12 cellular contexts compared by ENCODE assay signal in the genomic region with DNA sequence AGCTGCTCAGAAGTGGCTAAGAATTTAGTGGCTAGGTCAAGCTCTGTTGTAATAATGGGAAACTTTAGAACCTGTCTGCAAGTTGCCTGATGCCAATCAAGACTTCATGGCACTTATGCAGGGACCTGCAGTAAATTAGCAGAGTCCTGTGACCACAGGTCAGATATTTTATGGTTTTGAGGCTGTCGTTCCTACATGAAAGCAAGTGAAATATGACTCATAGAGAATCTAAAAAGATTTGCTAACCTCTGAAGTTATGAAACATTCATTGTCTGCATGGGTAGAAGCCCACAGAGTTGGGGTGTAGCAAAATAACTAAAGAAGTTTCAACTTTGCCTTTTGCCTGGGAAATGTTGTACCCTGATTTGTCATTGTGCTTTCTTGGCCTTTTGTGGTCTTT. TPM values are rescaled to one million over a fixed set of nuclear protein-coding genes. Genes with fewer than 3 reads are reported as not detected.
A peak's percentile ranks its signal among the peaks of the same experiment; 100 is the strongest.
DNase-seq lines count a peak whose midpoint lies in the region; ATAC-seq and TF ChIP-seq lines count a peak whose summit lies in the region.
"Had no signal": no experiment of that assay in that cellular context is flagged by ENCODE, and none has a peak within 500 bp of the region (broad histone marks: within the 10 kb centered on the region; RNA-seq: fewer than 3 reads in every experiment).

No MANE protein-coding gene starts in this region.

- no peak for TF ChIP-seq POLR2A in lower leg skin (IDR thresholded peaks at IDR 0.05)

- intact Hi-C loops in lower leg skin (cut with DNase I; ENCODE audit: low total_unique reads): no loop called here

- H3K4me3 Mint-ChIP-seq in endothelial cell (ENCODE audit: unreplicated experiment): no peak overlapping the region
- H3K4me3 Mint-ChIP-seq in activated T-cell treated with anti-CD3 and anti-CD28 coated beads, Interleukin-2, amount 50 U/mL, for 72 hours: no peak overlapping the region

- no peak for TF ChIP-seq CTCF in astrocyte of the cerebellum (IDR thresholded peaks at IDR 0.05; ENCODE audit: low read depth, low read length, missing control alignments)
- TF ChIP-seq CTCF in endothelial cell (IDR thresholded peaks at IDR 0.05; ENCODE audit: unreplicated experiment): no peak
- TF ChIP-seq CTCF in lower leg skin (IDR thresholded peaks at IDR 0.05): no peak

- ATAC-seq in GM21515 (IDR thresholded peaks at IDR 0.05; ENCODE audit: unreplicated experiment): peak; percentile 74
- ATAC-seq in HG03354 (IDR thresholded peaks at IDR 0.05; ENCODE audit: poor library complexity, severe bottlenecking, unreplicated experiment): peak; percentile 78
- ATAC-seq in activated T-cell treated with anti-CD3 and anti-CD28 coated beads, Interleukin-2, amount 50 U/mL, for 72 hours (replicated peaks in 1 of 2): no peak
- ATAC-seq: upper lobe of right lung had no signal

- H3K36me3 Mint-ChIP-seq in endothelial cell (ENCODE audit: low read depth, unreplicated experiment): no peaks in the 10 kb centered on the region
- no peaks in the 10 kb centered on the region for H3K36me3 Mint-ChIP-seq in activated T-cell treated with anti-CD3 and anti-CD28 coated beads, Interleukin-2, amount 50 U/mL, for 72 hours (ENCODE audit: insufficient read depth in 2 of 2)

- no peak overlapping the region for H3K4me3 ChIP-seq in astrocyte of the cerebellum (ENCODE audit: low read depth, low read length)
- no peak overlapping the region for H3K4me3 ChIP-seq in lower leg skin (ENCODE audit: low read depth, poor library complexity, severe bottlenecking)
- H3K4me3 ChIP-seq: SK-N-MC, upper lobe of right lung had no signal

- 13 to 30% methylated on average over 1 of the region's 1 CpG for WGBS in lower leg skin, 2 donors

- in situ Hi-C loops in astrocyte of the cerebellum (cut with HindIII; ENCODE audit: low sequenced_read_pairs): no loop called here

- peaks cover 1% of the 10 kb centered on the region for H3K27me3 Mint-ChIP-seq in endothelial cell (ENCODE audit: unreplicated experiment)
- H3K27me3 Mint-ChIP-seq in activated T-cell treated with anti-CD3 and anti-CD28 coated beads, Interleukin-2, amount 50 U/mL, for 72 hours (ENCODE audit: low read depth): no peaks in the 10 kb centered on the region

- H3K27ac Mint-ChIP-seq in endothelial cell (ENCODE audit: unreplicated experiment): no peak overlapping the region
- H3K27ac Mint-ChIP-seq in activated T-cell treated with anti-CD3 and anti-CD28 coated beads, Interleukin-2, amount 50 U/mL, for 72 hours: no peak overlapping the region

- peak; percentile 47 for DNase-seq in EH (ENCODE audit: low read depth)
- DNase-seq in astrocyte of the cerebellum (ENCODE audit: low read depth): peak; percentile 50
- no peak for DNase-seq in endothelial cell (ENCODE audit: low spot score)
- no peak for DNase-seq in lower leg skin (ENCODE audit: low spot score in 2 of 2)
- DNase-seq in activated T-cell treated with anti-CD3 and anti-CD28 coated beads, Interleukin-2, amount 50 U/mL, for 72 hours: no peak
- DNase-seq in cerebellar nuclear complex (lab: John Stamatoyannopoulos, UW): no peak
- DNase-seq: C1 segment of cervical spinal cord, small intestine, upper lobe of right lung had no signal

- no peaks in the 10 kb centered on the region for H3K4me1 Mint-ChIP-seq in endothelial cell (ENCODE audit: unreplicated experiment)
- no peaks in the 10 kb centered on the region for H3K4me1 Mint-ChIP-seq in activated T-cell treated with anti-CD3 and anti-CD28 coated beads, Interleukin-2, amount 50 U/mL, for 72 hours (ENCODE audit: low read depth)

- no peaks in the 10 kb centered on the region for H3K9me3 Mint-ChIP-seq in endothelial cell (ENCODE audit: unreplicated experiment)
- H3K9me3 Mint-ChIP-seq in activated T-cell treated with anti-CD3 and anti-CD28 coated beads, Interleukin-2, amount 50 U/mL, for 72 hours: no peaks in the 10 kb centered on the region

RNA-seq across cellular contexts. Expression of a gene that starts 32.3 kb away (rescaled TPM):
- total RNA-seq in endothelial cell (ENCODE audit: unreplicated experiment): 0.10 TPM
- not detected for total RNA-seq in lower leg skin
- not detected for total RNA-seq in activated T-cell treated with anti-CD3 and anti-CD28 coated beads, Interleukin-2, amount 50 U/mL, for 72 hours

Comparison
In these comparisons a context has a peak if more than half of its experiments do, and no peak if none do; other contexts are left out.
1. DNase-seq: peak in EH (single experiment) and astrocyte of the cerebellum (single experiment); none in endothelial cell (single experiment), lower leg skin (0 of 2), activated T-cell treated with anti-CD3 and anti-CD28 coated beads, Interleukin-2, amount 50 U/mL, for 72 hours (0 of 2) and cerebellar nuclear complex (0 of 2).
2. ATAC-seq: peak in GM21515 (single experiment) and HG03354 (single experiment); none in activated T-cell treated with anti-CD3 and anti-CD28 coated beads, Interleukin-2, amount 50 U/mL, for 72 hours (0 of 2).